ENCODE assay signal across 8 cellular contexts in the genomic region with DNA sequence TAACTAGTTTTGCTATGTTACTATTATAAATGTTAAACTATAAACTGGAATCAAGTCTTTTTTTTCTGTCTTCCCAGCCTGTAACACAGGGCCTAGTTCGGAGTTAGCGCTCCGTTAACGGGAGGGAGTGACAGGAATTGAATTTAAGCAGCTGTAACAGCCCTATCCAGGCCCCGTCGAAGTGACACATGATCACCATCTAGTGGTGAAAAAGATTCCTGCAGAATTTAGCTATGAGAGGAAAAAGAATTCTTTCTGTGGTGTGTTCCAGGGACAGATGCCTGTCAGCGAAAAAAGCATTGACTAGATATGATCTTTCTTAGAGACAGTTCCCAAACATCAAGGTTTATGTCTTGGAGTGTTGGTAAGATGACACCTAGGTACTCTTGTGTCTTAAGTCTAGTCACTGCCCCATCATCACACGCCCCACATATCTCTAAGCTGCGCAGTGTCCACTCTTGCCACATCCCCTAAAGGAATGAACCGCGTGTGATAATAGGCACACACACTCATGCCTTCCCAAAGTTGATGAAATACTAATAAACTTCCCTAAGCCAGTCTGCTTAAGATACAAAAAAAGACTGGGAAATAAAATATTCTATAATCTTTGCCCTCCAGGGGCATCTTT. TPM values are rescaled to one million over a fixed set of nuclear protein-coding genes. Genes with fewer than 3 reads are reported as not detected.
DNase-seq lines count a peak whose midpoint lies in the region; ATAC-seq lines count a peak whose summit lies in the region.

No MANE protein-coding gene starts in this region.

- peaks cover 20% of the 10 kb centered on the region for H3K36me3 Mint-ChIP-seq in activated CD8-positive, alpha-beta memory T cell treated with anti-CD3 and anti-CD28 coated beads, Interleukin-2, amount 10 ng/mL, durations not matched to agents 7 days and 5 days
- H3K36me3 Mint-ChIP-seq in naive thymus-derived CD8-positive, alpha-beta T cell, result peaks cover 0 to 6% (median 0%) of the 10 kb centered on the region in 3 donors

- CTCF ChIA-PET in activated CD8-positive, alpha-beta memory T cell treated with anti-CD3 and anti-CD28 coated beads, Interleukin-2, amount 10 ng/mL, durations not matched to agents 7 days and 5 days (lab: Charles Lee), result interaction anchor here (0.8 to 6.9 kb wide), 15 partner anchors 8 to 93 kb away, joined by 3 to 93 read pairs (median 6); partner anchors contain the start of gene DKC1

- peaks cover 3% of the 10 kb centered on the region for H3K9me3 Mint-ChIP-seq in activated CD8-positive, alpha-beta memory T cell treated with anti-CD3 and anti-CD28 coated beads, Interleukin-2, amount 10 ng/mL, durations not matched to agents 7 days and 5 days (ENCODE audit: low read depth)
- peaks cover 0 to 5% (median 0%) of the 10 kb centered on the region in 9 donors for H3K9me3 Mint-ChIP-seq in naive thymus-derived CD8-positive, alpha-beta T cell

- H3K27ac Mint-ChIP-seq in activated CD8-positive, alpha-beta memory T cell treated with anti-CD3 and anti-CD28 coated beads, Interleukin-2, amount 10 ng/mL, durations not matched to agents 7 days and 5 days, result peak overlapping the region; percentile 72
- peak overlapping the region in 6 of 10 donors; percentile 29 to 82 (median 57) for H3K27ac Mint-ChIP-seq in naive thymus-derived CD8-positive, alpha-beta T cell

- H3K27me3 Mint-ChIP-seq in activated CD8-positive, alpha-beta memory T cell treated with anti-CD3 and anti-CD28 coated beads, Interleukin-2, amount 10 ng/mL, durations not matched to agents 7 days and 5 days, result peaks cover 2% of the 10 kb centered on the region
- H3K27me3 Mint-ChIP-seq in naive thymus-derived CD8-positive, alpha-beta T cell, result no peaks in the 10 kb centered on the region

- POLR2A ChIA-PET in naive thymus-derived CD8-positive, alpha-beta T cell (lab: Charles Lee), result interaction anchor here (0.7 to 2.4 kb wide), 7 partner anchors 11 to 31 kb away, joined by 3 to 12 read pairs (median 5); partner anchors contain the start of gene DKC1

- H3K4me3 Mint-ChIP-seq in activated CD8-positive, alpha-beta memory T cell treated with anti-CD3 and anti-CD28 coated beads, Interleukin-2, amount 10 ng/mL, durations not matched to agents 7 days and 5 days, result peak overlapping the region; percentile 84
- peak overlapping the region in 9 of 10 donors; percentile 3 to 86 (median 62) for H3K4me3 Mint-ChIP-seq in naive thymus-derived CD8-positive, alpha-beta T cell

- peak; percentile 45 for DNase-seq in activated naive CD4-positive, alpha-beta T cell treated with Interleukin-2 at 50 U/mL for 16 hours
- DNase-seq in activated naive CD4-positive, alpha-beta T cell (lab: John Stamatoyannopoulos, UW), result no peak
- DNase-seq in NCI-H446 treated with DMSO at 0.1 percent for 48 hours (lab: John Stamatoyannopoulos, UW), result peak; percentile 5
- peak; percentile 68 for DNase-seq in activated CD8-positive, alpha-beta memory T cell treated with anti-CD3 and anti-CD28 coated beads, Interleukin-2, amount 10 ng/mL, durations not matched to agents 7 days and 5 days
- DNase-seq in naive thymus-derived CD8-positive, alpha-beta T cell, result peak in 8 of 10 donors; percentile 23 to 76 (median 60)

- ATAC-seq in HG02798 (IDR thresholded peaks at IDR 0.05; ENCODE audit: poor library complexity, unreplicated experiment) (peak; percentile 50), esophagus mucosa (peak; percentile 79), GM21825 (IDR thresholded peaks at IDR 0.05; ENCODE audit: unreplicated experiment) (no peak)
- ATAC-seq in activated CD8-positive, alpha-beta memory T cell treated with anti-CD3 and anti-CD28 coated beads, Interleukin-2, amount 10 ng/mL, durations not matched to agents 7 days and 5 days, result peak; percentile 69
- ATAC-seq in naive thymus-derived CD8-positive, alpha-beta T cell, result peak; percentile 57 to 70

- peaks cover 42% of the 10 kb centered on the region for H3K4me1 Mint-ChIP-seq in activated CD8-positive, alpha-beta memory T cell treated with anti-CD3 and anti-CD28 coated beads, Interleukin-2, amount 10 ng/mL, durations not matched to agents 7 days and 5 days
- peaks cover 0 to 42% (median 16%) of the 10 kb centered on the region in 4 donors for H3K4me1 Mint-ChIP-seq in naive thymus-derived CD8-positive, alpha-beta T cell

RNA-seq across cellular contexts. Expression of gene GAB3, which starts 2.1 kb away (rescaled TPM):
- total RNA-seq in activated CD8-positive, alpha-beta memory T cell treated with anti-CD3 and anti-CD28 coated beads, Interleukin-2, amount 10 ng/mL, durations not matched to agents 7 days and 5 days, result 10 to 100 TPM; 20.0 to 26.6 TPM
- 0.52 TPM for total RNA-seq in esophagus mucosa
- total RNA-seq in naive thymus-derived CD8-positive, alpha-beta T cell, result 1 to 10 TPM; 9.9 to 10.0 TPM
- polyA plus RNA-seq in naive thymus-derived CD8-positive, alpha-beta T cell, result 1 to 10 TPM in 2 of 3 donors, under 1 TPM in 1; 0.77 to 5.2 (median 1.2) TPM

RNA-seq across cellular contexts. Expression of gene DKC1, which starts 13.8 kb away (rescaled TPM):
- 100 to 1,000 TPM in 1 of 2 experiments, 10 to 100 TPM in 1; 81.0 to 116 TPM for total RNA-seq in activated CD8-positive, alpha-beta memory T cell treated with anti-CD3 and anti-CD28 coated beads, Interleukin-2, amount 10 ng/mL, durations not matched to agents 7 days and 5 days
- 44.8 TPM for total RNA-seq in esophagus mucosa
- 10 to 100 TPM; 74.7 to 93.7 TPM for total RNA-seq in naive thymus-derived CD8-positive, alpha-beta T cell
- 10 to 100 TPM; 38.6 to 56.5 (median 44.2) TPM for polyA plus RNA-seq in naive thymus-derived CD8-positive, alpha-beta T cell

RNA-seq across cellular contexts. Expression of gene MPP1, which starts 56.5 kb away (rescaled TPM):
- total RNA-seq in activated CD8-positive, alpha-beta memory T cell treated with anti-CD3 and anti-CD28 coated beads, Interleukin-2, amount 10 ng/mL, durations not matched to agents 7 days and 5 days, result 10 to 100 TPM; 29.0 to 37.4 TPM
- total RNA-seq in esophagus mucosa, result 6.3 TPM
- total RNA-seq in naive thymus-derived CD8-positive, alpha-beta T cell, result 10 to 100 TPM; 17.1 to 18.4 TPM
- 10 to 100 TPM; 10.6 to 18.9 (median 17.3) TPM for polyA plus RNA-seq in naive thymus-derived CD8-positive, alpha-beta T cell

Comparison
In these comparisons a context has a peak if more than half of its experiments do, and no peak if none do; other contexts are left out.
1. DNase-seq: peak in activated naive CD4-positive, alpha-beta T cell treated with Interleukin-2 at 50 U/mL for 16 hours (single experiment), NCI-H446 treated with DMSO at 0.1 percent for 48 hours (single experiment), activated CD8-positive, alpha-beta memory T cell treated with anti-CD3 and anti-CD28 coated beads, Interleukin-2, amount 10 ng/mL, durations not matched to agents 7 days and 5 days (single experiment) and naive thymus-derived CD8-positive, alpha-beta T cell (8 of 10); none in activated naive CD4-positive, alpha-beta T cell (0 of 4).